ENCODE assay signal across 17 cellular contexts in the genomic region with DNA sequence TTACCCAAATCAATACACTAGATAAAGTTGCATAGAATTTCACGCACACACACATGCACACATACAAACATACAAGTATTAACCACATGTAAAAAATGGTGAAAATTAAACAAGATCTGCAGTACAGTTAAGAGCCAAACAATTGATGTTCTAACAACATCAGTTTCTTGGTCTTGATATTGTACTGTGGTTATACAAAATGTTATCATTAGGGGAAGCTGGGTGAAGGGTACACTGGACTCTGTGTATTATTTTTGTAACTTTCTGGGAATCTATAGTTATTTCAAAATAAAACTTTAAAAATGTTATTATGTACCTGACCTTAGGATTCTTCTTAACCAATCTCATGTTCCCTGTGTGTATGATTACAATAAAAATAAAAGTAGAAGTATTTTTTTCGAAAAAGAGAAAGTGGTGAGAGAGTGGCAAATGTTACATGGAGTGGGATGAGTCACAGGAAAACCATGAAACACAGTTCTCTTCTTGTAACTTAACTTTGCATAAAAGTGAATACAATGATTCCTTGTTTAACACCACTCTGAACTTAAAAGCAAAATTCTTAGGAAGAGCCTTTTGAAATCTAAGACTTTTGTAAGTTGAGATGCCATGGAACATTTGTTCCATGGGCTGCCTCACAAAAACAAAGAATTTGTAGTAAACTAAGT.
DNase-seq lines count a peak whose midpoint lies in the region; ATAC-seq, FAIRE-seq and TF ChIP-seq lines count a peak whose summit lies in the region.
"Had no signal": no experiment of that assay in that cellular context is flagged by ENCODE, and none has a peak within 500 bp of the region (broad histone marks: within the 10 kb centered on the region; RNA-seq: fewer than 3 reads in every experiment).

No MANE protein-coding gene starts in this region.

- H3K27ac ChIP-seq in mesenchymal stem cell (ENCODE audit: low read length, poor library complexity, severe bottlenecking) = no peak overlapping the region
- no peak overlapping the region for H3K27ac ChIP-seq in thyroid gland
- H3K27ac ChIP-seq: left ventricle myocardium inferior had no signal

- H3K9ac ChIP-seq in mesenchymal stem cell (ENCODE audit: low read length) = no peak overlapping the region

- H3K9me3 ChIP-seq in mesenchymal stem cell (ENCODE audit: control insufficient read depth, low read length) (no peaks in the 10 kb centered on the region), thyroid gland (no peaks in the 10 kb centered on the region)

- DNase-seq in Calu3 (no peak), LHCN-M2 (ENCODE audit: low read depth) (peak; percentile 89), astrocyte of the spinal cord (ENCODE audit: low read depth, low spot score) (peak; percentile 86), mesenchymal stem cell (peak; percentile 39), thyroid gland (no peak), HTR-8/SVneo (ENCODE audit: insufficient read length, low spot score) (no peak)
- DNase-seq: activated CD8-positive, alpha-beta memory T cell treated with anti-CD3 and anti-CD28 coated beads, Interleukin-2, amount 50 U/mL, for 4 hours; CD4-positive, alpha-beta T cell; cerebellar nuclear complex; left ventricle myocardium inferior; MM.1S; NCI-H2227 treated with DMSO at 0.1 percent for 48 hours; nucleus accumbens had no signal

- H3K36me3 ChIP-seq in mesenchymal stem cell (ENCODE audit: control insufficient read depth in 1 of 2, insufficient read depth in 2 of 2, low read depth in 1 of 2, low read length in 2 of 2) (no peaks in the 10 kb centered on the region), thyroid gland (no peaks in the 10 kb centered on the region)
- H3K36me3 ChIP-seq: left ventricle myocardium inferior had no signal

- H4K91ac ChIP-seq in mesenchymal stem cell (ENCODE audit: low read length) = no peak overlapping the region

- H3K27me3 Mint-ChIP-seq in Calu3 (ENCODE audit: unreplicated experiment) = no peaks in the 10 kb centered on the region
- H3K27me3 Mint-ChIP-seq: CD4-positive, alpha-beta T cell had no signal

- H4K8ac ChIP-seq in mesenchymal stem cell (ENCODE audit: low read length) = no peak overlapping the region

- H3K4me3 ChIP-seq in astrocyte of the spinal cord (ENCODE audit: low read depth, low read length) (no peak overlapping the region), mesenchymal stem cell (ENCODE audit: insufficient read depth in 1 of 2, low read depth in 1 of 2, low read length in 2 of 2) (no peak overlapping the region), thyroid gland (replicated peaks in 1 of 3) (no peak overlapping the region)
- H3K4me3 ChIP-seq: left ventricle myocardium inferior had no signal

- TF ChIP-seq CTCF in Calu3 (IDR thresholded peaks at IDR 0.05; ENCODE audit: unreplicated experiment) (no peak), astrocyte of the spinal cord (IDR thresholded peaks at IDR 0.05; ENCODE audit: low read depth, low read length) (no peak), thyroid gland (IDR thresholded peaks at IDR 0.05) (no peak)

- no peak overlapping the region for H3K4ac ChIP-seq in mesenchymal stem cell (ENCODE audit: low read depth in 1 of 2, low read length in 2 of 2)

- no peaks in the 10 kb centered on the region for H3K27me3 ChIP-seq in mesenchymal stem cell (ENCODE audit: control insufficient read depth in 1 of 2, insufficient read depth in 1 of 2, low read length in 2 of 2)
- no peaks in the 10 kb centered on the region for H3K27me3 ChIP-seq in thyroid gland

- H3K23ac ChIP-seq in mesenchymal stem cell (ENCODE audit: low read length in 2 of 2) = no peak overlapping the region

- no peak overlapping the region for H3K4me2 ChIP-seq in mesenchymal stem cell (ENCODE audit: low read length, poor library complexity, severe bottlenecking)

- H2BK120ac ChIP-seq in mesenchymal stem cell (ENCODE audit: low read depth, low read length) = no peak overlapping the region

- H3K4me1 ChIP-seq in mesenchymal stem cell (ENCODE audit: control insufficient read depth, insufficient read depth, low read depth, low read length) (peaks cover 2% of the 10 kb centered on the region), thyroid gland (no peaks in the 10 kb centered on the region)
- H3K4me1 ChIP-seq: left ventricle myocardium inferior had no signal

- no peaks in the 10 kb centered on the region for H3K79me1 ChIP-seq in mesenchymal stem cell (replicated peaks; ENCODE audit: low read length, poor library complexity, severe bottlenecking)

- H3K36me3 Mint-ChIP-seq in Calu3 (ENCODE audit: insufficient read depth, unreplicated experiment) = peaks cover 10% of the 10 kb centered on the region

- peak overlapping the region; percentile 60 for H3K27ac Mint-ChIP-seq in Calu3 (ENCODE audit: unreplicated experiment)
- H3K27ac Mint-ChIP-seq: CD4-positive, alpha-beta T cell had no signal

- WGBS in mesenchymal stem cell = 20% methylated on average over 1 of the region's 2 CpGs
- 89% methylated on average over 2 of the region's 2 CpGs for WGBS in thyroid gland, 2 donors

- intact Hi-C loops in Calu3 (cut with micrococcal nuclease; ENCODE audit: unreplicated experiment) (no loop called here), thyroid gland (cut with DNase I) (no loop called here)

- no peak overlapping the region for H2BK5ac ChIP-seq in mesenchymal stem cell (ENCODE audit: low read depth, low read length, poor library complexity, severe bottlenecking)

- H2BK12ac ChIP-seq in mesenchymal stem cell (ENCODE audit: low read length in 2 of 2) = no peak overlapping the region

- peaks cover 3% of the 10 kb centered on the region for H3K9me3 Mint-ChIP-seq in Calu3 (ENCODE audit: low read depth, unreplicated experiment)
- H3K9me3 Mint-ChIP-seq: CD4-positive, alpha-beta T cell had no signal

- TF ChIP-seq POLR2A in thyroid gland (IDR thresholded peaks at IDR 0.05) = no peak

- ATAC-seq in HG03159 (IDR thresholded peaks at IDR 0.05; ENCODE audit: unreplicated experiment) (no peak), GM21381 (IDR thresholded peaks at IDR 0.05; ENCODE audit: unreplicated experiment) (no peak)
- ATAC-seq: Panc1 had no signal

- H2BK15ac ChIP-seq in mesenchymal stem cell (ENCODE audit: low read depth, poor library complexity, severe bottlenecking) = no peak overlapping the region

- H3K14ac ChIP-seq in mesenchymal stem cell (ENCODE audit: low read length in 2 of 2) = no peak overlapping the region

- in situ Hi-C loops in astrocyte of the spinal cord (cut with HindIII; ENCODE audit: low sequenced_read_pairs) = no loop called here

- H2AK5ac ChIP-seq in mesenchymal stem cell (ENCODE audit: low read length, severe bottlenecking) = no peak overlapping the region

- no peak overlapping the region for H3K4me3 Mint-ChIP-seq in Calu3 (ENCODE audit: low read depth, unreplicated experiment)
- H3K4me3 Mint-ChIP-seq: CD4-positive, alpha-beta T cell had no signal

- CTCF ChIA-PET in Calu3 (lab: Charles Lee) = no interaction called here

- H3K18ac ChIP-seq in mesenchymal stem cell (ENCODE audit: low read depth in 1 of 2, low read length in 2 of 2) = no peak overlapping the region

- no TSS peak for BruUV-seq in Calu3 (replicated peaks; lab: Mats Ljungman, UMichigan)

- no peak for FAIRE-seq in HTR-8/SVneo (lab: Jason Lieb, UNC)
- FAIRE-seq: TTC549 had no signal

- peaks cover 40% of the 10 kb centered on the region for H3K4me1 Mint-ChIP-seq in Calu3 (ENCODE audit: low read depth, unreplicated experiment)

- no peak overlapping the region for H2AFZ ChIP-seq in mesenchymal stem cell (ENCODE audit: low read depth, low read length)

Comparison
In these comparisons a context has a peak if more than half of its experiments do, and no peak if none do; other contexts are left out.
1. DNase-seq: peak in LHCN-M2 (single experiment), astrocyte of the spinal cord (single experiment) and mesenchymal stem cell (single experiment); none in Calu3 (single experiment), thyroid gland (0 of 2) and HTR-8/SVneo (single experiment).